Comparison of ENCODE assay signal across 8 cellular contexts in the genomic region with DNA sequence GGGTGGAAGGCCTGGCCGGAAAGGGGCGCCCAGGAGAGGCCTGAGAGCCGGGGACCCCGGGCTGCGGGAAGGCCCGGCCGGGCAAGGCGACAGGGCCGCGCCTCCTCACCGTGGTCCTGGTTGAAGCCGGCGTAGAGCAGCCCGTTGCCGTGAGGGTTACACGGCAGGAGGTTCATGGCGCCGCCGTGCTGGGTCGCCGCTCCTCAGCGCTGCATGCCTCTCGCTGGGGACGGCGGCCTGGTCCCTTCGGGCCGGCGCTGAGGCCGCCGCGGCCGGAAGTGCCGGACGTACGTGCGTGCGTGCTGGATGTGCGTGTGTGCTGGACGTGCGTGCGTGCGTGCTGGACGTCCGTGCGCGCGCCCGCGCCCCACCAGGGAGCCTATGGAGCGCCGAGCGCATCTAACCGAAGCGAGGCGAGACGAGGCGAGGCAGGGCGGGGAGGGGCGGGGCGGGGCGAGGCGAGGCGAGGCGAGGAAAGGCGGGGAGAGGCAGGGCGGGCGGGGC. TPM values are rescaled to one million over a fixed set of nuclear protein-coding genes. Genes with fewer than 3 reads are reported as not detected.
DNase-seq lines count a peak whose midpoint lies in the region; ATAC-seq and TF ChIP-seq lines count a peak whose summit lies in the region.

Gene WDR45B, minus strand, starts transcription at position 280 of the 504 bp plus-strand sequence. Its CDS starts 104 bp downstream, at position 176.

- TF ChIP-seq POLR2A in ovary (IDR thresholded peaks at IDR 0.05), result peak; percentile 96

- H3K4me3 Mint-ChIP-seq in activated naive CD8-positive, alpha-beta T cell treated with anti-CD3 and anti-CD28 coated beads, Interleukin-2, amount 10 ng/mL, durations not matched to agents 7 days and 5 days, result peak within 1 kb of the TSS; percentile 83

- H3K9me2 ChIP-seq in SU-DHL-6 (replicated peaks; ENCODE audit: insufficient read depth, low read length), result no peaks in the 10 kb centered on the region

- peaks cover 4% of the 10 kb centered on the region; the same call in 1 of the 2 replicates for H3F3A ChIP-seq in SU-DHL-6 (ENCODE audit: insufficient read depth)

- peaks cover 10% of the 10 kb centered on the region for H3K36me3 Mint-ChIP-seq in activated naive CD8-positive, alpha-beta T cell treated with anti-CD3 and anti-CD28 coated beads, Interleukin-2, amount 10 ng/mL, durations not matched to agents 7 days and 5 days

- 0 to 2% (median 1%) methylated on average over 11 to 62 of the region's 67 CpGs for WGBS in ovary, 3 donors
- WGBS in thymus, result 1% methylated on average over 65 of the region's 67 CpGs

- H3K4me2 ChIP-seq in SU-DHL-6 (ENCODE audit: low read depth, low read length, poor library complexity, severe bottlenecking), result peak within 1 kb of the TSS; percentile 98

- H3K27me3 Mint-ChIP-seq in activated naive CD8-positive, alpha-beta T cell treated with anti-CD3 and anti-CD28 coated beads, Interleukin-2, amount 10 ng/mL, durations not matched to agents 7 days and 5 days, result no peaks in the 10 kb centered on the region

- DNase-seq in NCI-H128 (lab: John Stamatoyannopoulos, UW; ENCODE audit: unreplicated experiment) (peak; percentile 60), Right ventricle myocardium inferior (ENCODE audit: missing footprints) (peak; percentile 98), ovary (peak; percentile 94 to 98 (median 95))
- peak; percentile 88 for DNase-seq in activated naive CD8-positive, alpha-beta T cell treated with anti-CD3 and anti-CD28 coated beads, Interleukin-2, amount 10 ng/mL, durations not matched to agents 7 days and 5 days

- H3K27me3 ChIP-seq in SU-DHL-6 (ENCODE audit: low read length), result no peaks in the 10 kb centered on the region
- no peaks in the 10 kb centered on the region for H3K27me3 ChIP-seq in ovary
- no peaks in the 10 kb centered on the region for H3K27me3 ChIP-seq in thymus (ENCODE audit: control insufficient read depth, insufficient read depth)

- H3K9me3 ChIP-seq in SU-DHL-6 (ENCODE audit: insufficient read depth, low read length) (no peaks in the 10 kb centered on the region), ovary (no peaks in the 10 kb centered on the region), thymus (ENCODE audit: control insufficient read depth) (no peaks in the 10 kb centered on the region)

- peak within 1 kb of the TSS; percentile 89 for H3K27ac ChIP-seq in SU-DHL-6 (ENCODE audit: low read depth, low read length)
- H3K27ac ChIP-seq in ovary, result peak within 1 kb of the TSS; percentile 99 to 100
- H3K27ac ChIP-seq in thymus (ENCODE audit: low read depth), result peak within 1 kb of the TSS; percentile 92

- peaks cover 49% of the 10 kb centered on the region for H3K79me2 ChIP-seq in SU-DHL-6 (ENCODE audit: insufficient read depth, low read length)

- peaks cover 4% of the 10 kb centered on the region; the same call in 1 of the 2 replicates for H4K20me1 ChIP-seq in SU-DHL-6 (ENCODE audit: low read depth, low read length)

- H3K4me3 ChIP-seq in GM08714 (ENCODE audit: low read length) (peak within 1 kb of the TSS; percentile 91), SU-DHL-6 (ENCODE audit: insufficient read depth, low read length, poor library complexity, severe bottlenecking) (peak within 1 kb of the TSS; percentile 80), ovary (peak within 1 kb of the TSS; percentile 92), thymus (ENCODE audit: low read length) (peak within 1 kb of the TSS; percentile 97)

- H3K36me3 ChIP-seq in SU-DHL-6 (ENCODE audit: low read length) (no peaks in the 10 kb centered on the region), ovary (no peaks in the 10 kb centered on the region), thymus (ENCODE audit: control insufficient read depth, insufficient read depth) (peaks cover 14% of the 10 kb centered on the region)

- H3K27ac Mint-ChIP-seq in activated naive CD8-positive, alpha-beta T cell treated with anti-CD3 and anti-CD28 coated beads, Interleukin-2, amount 10 ng/mL, durations not matched to agents 7 days and 5 days, result peak within 1 kb of the TSS; percentile 78

- TF ChIP-seq CTCF in SU-DHL-6 (IDR thresholded peaks at IDR 0.05; ENCODE audit: insufficient read depth, low read length, poor library complexity, severe bottlenecking) (no peak), ovary (IDR thresholded peaks at IDR 0.05) (no peak)

- H3K4me1 ChIP-seq in ovary (ENCODE audit: insufficient read depth) (peaks cover 2% of the 10 kb centered on the region), thymus (ENCODE audit: control insufficient read depth, insufficient read depth, low read length) (peaks cover 11% of the 10 kb centered on the region)

- peak within 1 kb of the TSS; percentile 97 for H3K9ac ChIP-seq in SU-DHL-6 (ENCODE audit: low read length)

- intact Hi-C loops in Right ventricle myocardium inferior (cut with DNase I), result loop anchor here (1.0 to 5.0 kb wide), 3 partner anchors 49 to 230 kb away; partner anchors contain the start of genes HEXD, OGFOD3, RAB40B and TBCD
- intact Hi-C loops in ovary (cut with DNase I), result loop anchor here in 1 of 4 donors (5.0 kb wide), 1 partner anchor 89 kb away; the partner anchor contains the start of gene FN3K

- H2AFZ ChIP-seq in SU-DHL-6 (ENCODE audit: low read depth, low read length, severe bottlenecking), result peak within 1 kb of the TSS; percentile 75

- POLR2A ChIA-PET in activated naive CD8-positive, alpha-beta T cell treated with anti-CD3 and anti-CD28 coated beads, Interleukin-2, amount 10 ng/mL, durations not matched to agents 7 days and 5 days (lab: Charles Lee), result no interaction called here

- H3K9me3 Mint-ChIP-seq in activated naive CD8-positive, alpha-beta T cell treated with anti-CD3 and anti-CD28 coated beads, Interleukin-2, amount 10 ng/mL, durations not matched to agents 7 days and 5 days, result no peaks in the 10 kb centered on the region

- TF ChIP-seq EP300 in ovary (IDR thresholded peaks at IDR 0.05), result peak; percentile 84

- peaks cover 18% of the 10 kb centered on the region for H3K4me1 Mint-ChIP-seq in activated naive CD8-positive, alpha-beta T cell treated with anti-CD3 and anti-CD28 coated beads, Interleukin-2, amount 10 ng/mL, durations not matched to agents 7 days and 5 days

- peak; percentile 85 for ATAC-seq in HG02642 (IDR thresholded peaks at IDR 0.05; ENCODE audit: poor library complexity, unreplicated experiment)
- ATAC-seq in activated naive CD8-positive, alpha-beta T cell treated with anti-CD3 and anti-CD28 coated beads, Interleukin-2, amount 10 ng/mL, durations not matched to agents 7 days and 5 days (ENCODE audit: low read depth), result peak; percentile 88
- peak; percentile 98 for ATAC-seq in Right ventricle myocardium inferior

RNA-seq across cellular contexts. Expression of gene WDR45B, which starts in this region (rescaled TPM):
- total RNA-seq in activated naive CD8-positive, alpha-beta T cell treated with anti-CD3 and anti-CD28 coated beads, Interleukin-2, amount 10 ng/mL, durations not matched to agents 7 days and 5 days, result 10 to 100 TPM; 56.9 to 61.5 TPM
- total RNA-seq in Right ventricle myocardium inferior (38.0 TPM), ovary (10 to 100 TPM; 43.0 to 99.3 (median 83.5) TPM)
- polyA plus RNA-seq in ovary (10 to 100 TPM; 55.2 to 58.0 TPM), thymus (67.0 TPM)

Comparison
In these comparisons a context has a peak if more than half of its experiments do, and no peak if none do; other contexts are left out.
1. Peak in every context shown above with its lines: DNase-seq, ATAC-seq, H3K4me3 ChIP-seq and H3K27ac ChIP-seq.